In the genomic region with DNA sequence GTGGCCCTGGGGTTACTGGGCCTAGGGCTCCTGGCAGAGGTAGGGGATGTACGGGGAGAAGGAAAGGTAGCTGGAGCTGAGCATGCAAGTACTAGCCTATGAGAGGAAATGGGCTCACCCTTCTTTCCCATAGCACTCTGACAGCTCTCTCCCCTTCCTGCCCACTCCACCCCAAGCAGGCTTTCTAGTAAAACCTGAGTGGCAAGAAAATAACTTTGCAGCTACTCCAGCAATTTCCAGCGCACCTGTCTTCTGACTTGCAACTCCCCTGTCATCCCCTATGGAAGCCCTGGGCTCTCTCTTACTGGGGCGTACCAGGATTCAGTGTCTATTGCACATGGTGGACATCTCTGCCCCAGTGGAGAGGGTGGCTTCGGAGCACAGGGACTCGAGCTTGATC, we compare ENCODE assay signal across 35 cellular contexts. TPM values are rescaled to one million over a fixed set of nuclear protein-coding genes. Genes with fewer than 3 reads are reported as not detected.
"Had no signal": no experiment of that assay in that cellular context is flagged by ENCODE, and none has a peak within 500 bp of the region (broad histone marks: within the 10 kb centered on the region; RNA-seq: fewer than 3 reads in every experiment).

No MANE protein-coding gene starts in this region.

- H3K9me3 ChIP-seq: adrenal gland, body of pancreas, breast epithelium, SJSA1, SK-N-SH had no signal

- H3K27ac ChIP-seq: adrenal gland, body of pancreas, breast epithelium, SJSA1 had no signal

- H3K4me3 Mint-ChIP-seq: activated CD4-positive, alpha-beta memory T cell treated with anti-CD3 and anti-CD28 coated beads for 36 hours; activated naive CD4-positive, alpha-beta T cell treated with anti-CD3 and anti-CD28 coated beads for 36 hours; activated T-cell treated with anti-CD3 and anti-CD28 coated beads, Interleukin-2, amount 50 U/mL, for 4 hours; activated T-helper 1 cell treated with anti-CD3 and anti-CD28 coated beads, Interleukin-12 subunit alpha, Interleukin-12 subunit beta, Interleukin-2, Interleukin-4 antibody, amounts not matched to agents 30 ng/mL and 10 ng/mL and 1 ng/mL, durations not matched to agents 14 hours and 24 hours and 36 hours; T-helper 1 cell treated with Interleukin-12 subunit alpha and Interleukin-12 subunit beta and Interleukin-4 antibody, amounts not matched to agents 30 μg/mL and 1 μg/mL, for 36 hours; T-helper 2 cell treated with Interferon-gamma antibody and Interleukin-4, amounts not matched to agents 5 μg/mL and 100 μg/mL, for 36 hours had no signal

- H3K36me3 ChIP-seq: adrenal gland, breast epithelium, SJSA1 had no signal

- ATAC-seq: activated naive CD4-positive, alpha-beta T cell treated with anti-CD3 and anti-CD28 coated beads, Interleukin-2, amount 50 U/mL, for 72 hours; activated T-cell treated with anti-CD3 and anti-CD28 coated beads, Interleukin-2, amount 50 U/mL, for 4 hours; body of pancreas; K562; Panc1 had no signal

- H3K27ac Mint-ChIP-seq: activated CD4-positive, alpha-beta memory T cell treated with anti-CD3 and anti-CD28 coated beads for 36 hours; activated naive CD4-positive, alpha-beta T cell treated with anti-CD3 and anti-CD28 coated beads for 36 hours; activated naive CD4-positive, alpha-beta T cell treated with anti-CD3 and anti-CD28 coated beads, Interleukin-2, amount 50 U/mL, for 72 hours; activated T-helper 1 cell treated with anti-CD3 and anti-CD28 coated beads, Interleukin-12 subunit alpha, Interleukin-12 subunit beta, Interleukin-2, Interleukin-4 antibody, amounts not matched to agents 30 ng/mL and 10 ng/mL and 1 ng/mL, durations not matched to agents 14 hours and 24 hours and 36 hours; T-helper 1 cell treated with Interleukin-12 subunit alpha and Interleukin-12 subunit beta and Interleukin-4 antibody, amounts not matched to agents 30 μg/mL and 1 μg/mL, for 36 hours; T-helper 2 cell treated with Interferon-gamma antibody and Interleukin-4, amounts not matched to agents 5 μg/mL and 100 μg/mL, for 36 hours had no signal

- H3K9me3 Mint-ChIP-seq: activated CD4-positive, alpha-beta memory T cell treated with anti-CD3 and anti-CD28 coated beads for 36 hours; activated naive CD4-positive, alpha-beta T cell treated with anti-CD3 and anti-CD28 coated beads for 36 hours; activated naive CD4-positive, alpha-beta T cell treated with anti-CD3 and anti-CD28 coated beads, Interleukin-2, amount 50 U/mL, for 72 hours; activated T-cell treated with anti-CD3 and anti-CD28 coated beads, Interleukin-2, amount 50 U/mL, for 4 hours; activated T-helper 1 cell treated with anti-CD3 and anti-CD28 coated beads, Interleukin-12 subunit alpha, Interleukin-12 subunit beta, Interleukin-2, Interleukin-4 antibody, amounts not matched to agents 30 ng/mL and 10 ng/mL and 1 ng/mL, durations not matched to agents 14 hours and 24 hours and 36 hours; T-helper 1 cell treated with Interleukin-12 subunit alpha and Interleukin-12 subunit beta and Interleukin-4 antibody, amounts not matched to agents 30 μg/mL and 1 μg/mL, for 36 hours; T-helper 2 cell treated with Interferon-gamma antibody and Interleukin-4, amounts not matched to agents 5 μg/mL and 100 μg/mL, for 36 hours had no signal

- H3K4me1 ChIP-seq: adrenal gland, body of pancreas, breast epithelium had no signal

- H3K4me3 ChIP-seq: adrenal gland, body of pancreas, breast epithelium, K562, SJSA1 had no signal

- H3K36me3 Mint-ChIP-seq: activated CD4-positive, alpha-beta memory T cell treated with anti-CD3 and anti-CD28 coated beads for 36 hours; activated naive CD4-positive, alpha-beta T cell treated with anti-CD3 and anti-CD28 coated beads, Interleukin-2, amount 50 U/mL, for 72 hours had no signal

- DNase-seq: activated CD4-positive, alpha-beta memory T cell treated with anti-CD3 and anti-CD28 coated beads for 36 hours; activated CD4-positive, alpha-beta T cell treated with anti-CD3 and anti-CD28 coated beads, Interleukin-2, amount 50 U/mL, for 1 hour; activated CD8-positive, alpha-beta memory T cell treated with anti-CD3 and anti-CD28 coated beads, Interleukin-2, amount 50 U/mL, for 4 hours; activated gamma-delta T cell treated with Interleukin-2 at 50 U/mL for 16 hours; activated naive CD4-positive, alpha-beta T cell treated with anti-CD3 and anti-CD28 coated beads for 36 hours; activated T-cell treated with anti-CD3 and anti-CD28 coated beads for 4 hours; activated T-cell treated with anti-CD3 and anti-CD28 coated beads, Interleukin-2, amount 50 U/mL, for 4 hours; adrenal gland; body of pancreas; caudate nucleus; IMR-90; NCI-H1048; NCI-H1105 treated with DMSO at 0.1 percent for 48 hours; NCI-H1436; NCI-H1694; NCI-H1930; NCI-H2081 treated with DMSO at 0.1 percent for 48 hours; NCI-H345; NCI-H526; NCI-H748 treated with DMSO at 0.1 percent for 48 hours; OCI-M1; RPMI8226; SHP77 treated with DMSO at 0.1 percent for 48 hours; SK-N-SH had no signal

RNA-seq across cellular contexts. Expression of a gene that starts 6.7 kb away (rescaled TPM):
- total RNA-seq: activated CD4-positive, alpha-beta memory T cell treated with anti-CD3 and anti-CD28 coated beads for 36 hours; activated naive CD4-positive, alpha-beta T cell treated with anti-CD3 and anti-CD28 coated beads for 36 hours; activated naive CD4-positive, alpha-beta T cell treated with anti-CD3 and anti-CD28 coated beads, Interleukin-2, amount 50 U/mL, for 72 hours; activated T-cell treated with anti-CD3 and anti-CD28 coated beads, Interleukin-2, amount 50 U/mL, for 4 hours; activated T-helper 1 cell treated with anti-CD3 and anti-CD28 coated beads, Interleukin-12 subunit alpha, Interleukin-12 subunit beta, Interleukin-2, Interleukin-4 antibody, amounts not matched to agents 30 ng/mL and 10 ng/mL and 1 ng/mL, durations not matched to agents 14 hours and 24 hours and 36 hours; adrenal gland; body of pancreas; breast epithelium; IMR-90; K562; M059J; NCI-H460; SJSA1 had no signal

RNA-seq across cellular contexts. Expression of a gene that starts 23.5 kb away (rescaled TPM):
- total RNA-seq: activated CD4-positive, alpha-beta memory T cell treated with anti-CD3 and anti-CD28 coated beads for 36 hours; activated naive CD4-positive, alpha-beta T cell treated with anti-CD3 and anti-CD28 coated beads for 36 hours; activated naive CD4-positive, alpha-beta T cell treated with anti-CD3 and anti-CD28 coated beads, Interleukin-2, amount 50 U/mL, for 72 hours; activated T-cell treated with anti-CD3 and anti-CD28 coated beads, Interleukin-2, amount 50 U/mL, for 4 hours; activated T-helper 1 cell treated with anti-CD3 and anti-CD28 coated beads, Interleukin-12 subunit alpha, Interleukin-12 subunit beta, Interleukin-2, Interleukin-4 antibody, amounts not matched to agents 30 ng/mL and 10 ng/mL and 1 ng/mL, durations not matched to agents 14 hours and 24 hours and 36 hours; adrenal gland; astrocyte; body of pancreas; breast epithelium; IMR-90; K562; M059J; NCI-H460; SJSA1 had no signal

RNA-seq across cellular contexts. Expression of a gene that starts 41.8 kb away (rescaled TPM):
- total RNA-seq: activated CD4-positive, alpha-beta memory T cell treated with anti-CD3 and anti-CD28 coated beads for 36 hours; activated naive CD4-positive, alpha-beta T cell treated with anti-CD3 and anti-CD28 coated beads for 36 hours; activated naive CD4-positive, alpha-beta T cell treated with anti-CD3 and anti-CD28 coated beads, Interleukin-2, amount 50 U/mL, for 72 hours; activated T-cell treated with anti-CD3 and anti-CD28 coated beads, Interleukin-2, amount 50 U/mL, for 4 hours; activated T-helper 1 cell treated with anti-CD3 and anti-CD28 coated beads, Interleukin-12 subunit alpha, Interleukin-12 subunit beta, Interleukin-2, Interleukin-4 antibody, amounts not matched to agents 30 ng/mL and 10 ng/mL and 1 ng/mL, durations not matched to agents 14 hours and 24 hours and 36 hours; adrenal gland; astrocyte; body of pancreas; breast epithelium; IMR-90; K562; M059J; NCI-H460; SJSA1 had no signal

RNA-seq across cellular contexts. Expression of a gene that starts 45.4 kb away (rescaled TPM):
- total RNA-seq: activated CD4-positive, alpha-beta memory T cell treated with anti-CD3 and anti-CD28 coated beads for 36 hours; activated naive CD4-positive, alpha-beta T cell treated with anti-CD3 and anti-CD28 coated beads for 36 hours; activated naive CD4-positive, alpha-beta T cell treated with anti-CD3 and anti-CD28 coated beads, Interleukin-2, amount 50 U/mL, for 72 hours; activated T-cell treated with anti-CD3 and anti-CD28 coated beads, Interleukin-2, amount 50 U/mL, for 4 hours; activated T-helper 1 cell treated with anti-CD3 and anti-CD28 coated beads, Interleukin-12 subunit alpha, Interleukin-12 subunit beta, Interleukin-2, Interleukin-4 antibody, amounts not matched to agents 30 ng/mL and 10 ng/mL and 1 ng/mL, durations not matched to agents 14 hours and 24 hours and 36 hours; adrenal gland; astrocyte; body of pancreas; breast epithelium; IMR-90; K562; M059J; NCI-H460; SJSA1 had no signal

RNA-seq across cellular contexts. Expression of a gene that starts 59.0 kb away (rescaled TPM):
- total RNA-seq: activated CD4-positive, alpha-beta memory T cell treated with anti-CD3 and anti-CD28 coated beads for 36 hours; activated naive CD4-positive, alpha-beta T cell treated with anti-CD3 and anti-CD28 coated beads for 36 hours; activated naive CD4-positive, alpha-beta T cell treated with anti-CD3 and anti-CD28 coated beads, Interleukin-2, amount 50 U/mL, for 72 hours; activated T-cell treated with anti-CD3 and anti-CD28 coated beads, Interleukin-2, amount 50 U/mL, for 4 hours; activated T-helper 1 cell treated with anti-CD3 and anti-CD28 coated beads, Interleukin-12 subunit alpha, Interleukin-12 subunit beta, Interleukin-2, Interleukin-4 antibody, amounts not matched to agents 30 ng/mL and 10 ng/mL and 1 ng/mL, durations not matched to agents 14 hours and 24 hours and 36 hours; adrenal gland; astrocyte; body of pancreas; breast epithelium; IMR-90; K562; M059J; NCI-H460; SJSA1 had no signal
